ENCODE assay signal across 8 cellular contexts in genomic region chrX:116732214-116732613, GRCh38.
"Had no signal": no experiment of that assay in that cellular context is flagged by ENCODE, and none has a peak within 500 bp of the region (broad histone marks: within the 10 kb centered on the region; RNA-seq: fewer than 3 reads in every experiment).

No MANE protein-coding gene starts in this region.

- H3K4me3 ChIP-seq: GM12878 had no signal

- DNase-seq: GDM1, GF-D8 had no signal

- ATAC-seq: GM12878 had no signal

- FAIRE-seq: G401.6, GM12878, GM12891, GM12892, GM18507, GM19239 had no signal
